ENCODE assay signal across 8 cellular contexts in genomic region chr19:45884682-45885555, GRCh38. TPM values are rescaled to one million over a fixed set of nuclear protein-coding genes. Genes with fewer than 3 reads are reported as not detected.
A peak's percentile ranks its signal among the peaks of the same experiment; 100 is the strongest.
DNase-seq lines count a peak whose midpoint lies in the region; ATAC-seq and TF ChIP-seq lines count a peak whose summit lies in the region.

No MANE protein-coding gene starts in this region.

- H3K27me3 ChIP-seq in HCT116 (ENCODE audit: insufficient read depth, low read length) (no peaks in the 10 kb centered on the region), right cardiac atrium (ENCODE audit: control insufficient read depth, insufficient read depth) (no peaks in the 10 kb centered on the region)

- peak overlapping the region; percentile 82 for H3K9ac ChIP-seq in HCT116 (ENCODE audit: low read length)

- DNase-seq in Caki2 (ENCODE audit: low read depth) (peak; percentile 21), HCT116 (ENCODE audit: low read depth, low spot score) (no peak), right cardiac atrium (peak; percentile 47 to 68 (median 68)), ACHN (no peak)
- DNase-seq in activated CD8-positive, alpha-beta memory T cell treated with anti-CD3 and anti-CD28 coated beads for 24 hours = peak; percentile 65
- peak; percentile 23 to 34 for DNase-seq in stimulated activated CD8-positive, alpha-beta memory T cell treated with anti-CD3 and anti-CD28 coated beads, Interleukin-15, amount 100 ng/mL, for 48 hours (ENCODE audit: low read depth in 2 of 2)

- H3K79me2 ChIP-seq in HCT116 (ENCODE audit: insufficient read depth, low read length) = peaks cover 15% of the 10 kb centered on the region

- H3K36me3 ChIP-seq in HCT116 (ENCODE audit: control insufficient read depth in 1 of 2, insufficient read depth in 2 of 2, low read length in 2 of 2) = no peaks in the 10 kb centered on the region

- H3K9me3 ChIP-seq in HCT116 (ENCODE audit: control insufficient read depth in 1 of 2, insufficient read depth in 1 of 2, low read depth in 1 of 2, low read length in 2 of 2) = no peaks in the 10 kb centered on the region
- no peaks in the 10 kb centered on the region for H3K9me3 ChIP-seq in right cardiac atrium (ENCODE audit: control insufficient read depth, low read length)

- CTCF ChIA-PET in HCT116 (lab: Charles Lee) = interaction anchor here (1.6 to 2.4 kb wide), 3 partner anchors 21 to 132 kb away, joined by 5 to 28 read pairs (median 8); partner anchors contain the start of genes FOXA3 and SYMPK

- peaks cover 21 to 47% of the 10 kb centered on the region in 2 experiments for H3K4me1 ChIP-seq in HCT116 (ENCODE audit: control insufficient read depth in 1 of 2, insufficient read depth in 2 of 2, low read length in 2 of 2)
- peaks cover 4% of the 10 kb centered on the region for H3K4me1 ChIP-seq in right cardiac atrium (ENCODE audit: control insufficient read depth, insufficient read depth, low read length)

- POLR2A ChIA-PET in HCT116 (lab: Charles Lee) = interaction anchor here (0.8 to 1.0 kb wide), 2 partner anchors 21 to 114 kb away, joined by 3 to 4 read pairs; partner anchors contain the start of genes FOXA3 and SYMPK

- intact Hi-C loops in HCT116 (cut with micrococcal nuclease) = no loop called here
- intact Hi-C loops in right cardiac atrium (cut with DNase I) = no loop called here

- peak overlapping the region; percentile 91 for H3K27ac ChIP-seq in HCT116 (ENCODE audit: low read depth, low read length)
- peak overlapping the region; percentile 63 for H3K27ac ChIP-seq in right cardiac atrium (ENCODE audit: low read length)

- H3K4me3 ChIP-seq in HCT116 (replicated peaks in 1 of 2; ENCODE audit: low read depth in 1 of 2, low read length in 2 of 2) (peak overlapping the region; percentile 71 to 75), right cardiac atrium (ENCODE audit: low read length) (peak overlapping the region; percentile 75)

- TF ChIP-seq CTCF in HCT116 (IDR thresholded peaks at IDR 0.05 in 2 of 3, conservative IDR thresholded peaks at IDR 0.05 in 1 of 3; ENCODE audit: borderline replicate concordance in 1 of 3, insufficient read depth in 1 of 3, low read depth in 2 of 3, low read length in 2 of 3) = no peak

- no peak for TF ChIP-seq RAD21 in HCT116 (IDR thresholded peaks at IDR 0.05; ENCODE audit: low read depth)

- TSS peak; percentile 48 for BruUV-seq in HCT116 (replicated peaks; lab: Mats Ljungman, UMichigan)

- 56% methylated on average over 72 of the region's 72 CpGs for WGBS in right cardiac atrium

- ATAC-seq in HCT116 (peak; percentile 10; the same call in 1 of the 2 replicates), right cardiac atrium (peak in 1 of 2 donors; percentile 3), HG03520 (IDR thresholded peaks at IDR 0.05; ENCODE audit: unreplicated experiment) (no peak), GM19328 (IDR thresholded peaks at IDR 0.05; ENCODE audit: unreplicated experiment) (no peak)

- H2AFZ ChIP-seq in HCT116 (ENCODE audit: low read depth, low read length, poor library complexity, severe bottlenecking) = no peak overlapping the region

- H3K9me2 ChIP-seq in HCT116 (ENCODE audit: insufficient read depth) = no peaks in the 10 kb centered on the region

- peak overlapping the region; percentile 89 for H3K4me2 ChIP-seq in HCT116 (ENCODE audit: low read length)

- in situ Hi-C loops in Caki2 (cut with HindIII; ENCODE audit: low pct_unique_long_range_greater_than_20kb, low sequenced_read_pairs) = no loop called here
- in situ Hi-C loops in ACHN (cut with HindIII; ENCODE audit: low pct_ligation_motif_present, low pct_unique_long_range_greater_than_20kb, low sequenced_read_pairs) = no loop called here

- RAD21 ChIA-PET in HCT116 (lab: Charles Lee; ENCODE audit: low non-redundant PET in 1 of 2, low total read pairs in 2 of 2, uncharacterized antibody in 2 of 2, unreplicated experiment in 2 of 2) = interaction anchor here in 1 of 2 experiments (1.2 kb wide), 1 partner anchor 21 kb away, joined by 6 read pairs; the partner anchor contains the start of gene FOXA3

- H4K20me1 ChIP-seq in HCT116 (ENCODE audit: insufficient read depth) = no peaks in the 10 kb centered on the region

- TF ChIP-seq POLR2A in HCT116 (IDR thresholded peaks at IDR 0.05; ENCODE audit: borderline replicate concordance, extremely low read depth, insufficient read depth, insufficient read length) = no peak

TF ChIP-seq in HCT116, 20 proteins besides CTCF, POLR2A, EP300 and RAD21:
- peak; percentile 77 for TF ChIP-seq EGR1 (IDR thresholded peaks at IDR 0.05; ENCODE audit: low read depth)
- TF ChIP-seq MAX (IDR thresholded peaks at IDR 0.05) = no peak

RNA-seq across cellular contexts. Expression of gene IRF2BP1, which starts 1.0 kb away (rescaled TPM):
- total RNA-seq in Caki2 (2014; rRNA removed; shearing (Covaris generic); ENCODE audit: low replicate concordance) = 42.5 and 60.5 TPM in 2 replicates
- total RNA-seq in HCT116 (2021; ENCODE audit: unreplicated experiment) (33.9 TPM), right cardiac atrium (10 to 100 TPM; 21.5 to 23.4 (median 22.5) TPM)
- 18.9 and 19.0 TPM in 2 replicates for polyA plus RNA-seq in HCT116 (2012)
- 17.5 TPM for polyA plus RNA-seq in right cardiac atrium

RNA-seq across cellular contexts. Expression of gene MYPOP, which starts 17.5 kb away (rescaled TPM):
- 2.4 and 6.0 TPM in 2 replicates for total RNA-seq in Caki2 (2014; rRNA removed; shearing (Covaris generic); ENCODE audit: low replicate concordance)
- 10.8 TPM for total RNA-seq in HCT116 (2021; ENCODE audit: unreplicated experiment)
- 4.9 and 5.7 TPM in 2 replicates for polyA plus RNA-seq in HCT116 (2012)
- total RNA-seq in right cardiac atrium = 10 to 100 TPM in 3 of 4 donors, 1 to 10 TPM in 1; 9.1 to 15.4 (median 12.9) TPM
- polyA plus RNA-seq in right cardiac atrium = 9.3 TPM

RNA-seq across cellular contexts. Expression of gene FOXA3, which starts 20.8 kb away (rescaled TPM):
- total RNA-seq in Caki2 (2014; rRNA removed; shearing (Covaris generic); ENCODE audit: low replicate concordance) = 0.14 TPM in 1 of 2 replicates, not detected in the other
- total RNA-seq in HCT116 (2021; ENCODE audit: unreplicated experiment) (5.8 TPM), right cardiac atrium (not detected)
- 6.5 and 7.2 TPM in 2 replicates for polyA plus RNA-seq in HCT116 (2012)
- not detected for polyA plus RNA-seq in right cardiac atrium

RNA-seq across cellular contexts. Expression of gene SYMPK, which starts 22.0 kb away (rescaled TPM):
- total RNA-seq in Caki2 (2014; rRNA removed; shearing (Covaris generic); ENCODE audit: low replicate concordance) = 75.2 and 83.9 TPM in 2 replicates
- total RNA-seq in HCT116 (2021; ENCODE audit: unreplicated experiment) = 117 TPM
- 97.3 and 102 TPM in 2 replicates for polyA plus RNA-seq in HCT116 (2012)
- total RNA-seq in right cardiac atrium = 10 to 100 TPM; 33.1 to 40.4 (median 34.4) TPM
- 23.5 TPM for polyA plus RNA-seq in right cardiac atrium

RNA-seq across cellular contexts. Expression of gene NANOS2, which starts 29.7 kb away (rescaled TPM):
- not detected in 2 replicates for total RNA-seq in Caki2 (2014; rRNA removed; shearing (Covaris generic); ENCODE audit: low replicate concordance)
- not detected for total RNA-seq in HCT116 (2021; ENCODE audit: unreplicated experiment)
- polyA plus RNA-seq in HCT116 (2012) = not detected in 2 replicates
- not detected for total RNA-seq in right cardiac atrium
- not detected for polyA plus RNA-seq in right cardiac atrium

Comparison
In these comparisons a context has a peak if more than half of its experiments do, and no peak if none do; other contexts are left out.
1. DNase-seq: peak in Caki2 (single experiment), activated CD8-positive, alpha-beta memory T cell treated with anti-CD3 and anti-CD28 coated beads for 24 hours (single experiment), right cardiac atrium (3 of 3) and stimulated activated CD8-positive, alpha-beta memory T cell treated with anti-CD3 and anti-CD28 coated beads, Interleukin-15, amount 100 ng/mL, for 48 hours (2 of 2); none in HCT116 (single experiment) and ACHN (single experiment).